Comparison of ENCODE assay signal across 8 cellular contexts in genomic region chr1:202145325-202146140, GRCh38. TPM values are rescaled to one million over a fixed set of nuclear protein-coding genes. Genes with fewer than 3 reads are reported as not detected.
DNase-seq lines count a peak whose midpoint lies in the region; ATAC-seq and TF ChIP-seq lines count a peak whose summit lies in the region.

No MANE protein-coding gene starts in this region.

- peak overlapping the region; percentile 87 to 88; a peak in 3 of 4 replicates for H3K4me3 ChIP-seq in DND-41 (ENCODE audit: low read depth in 1 of 2, low read length in 2 of 2)
- H3K4me3 ChIP-seq in astrocyte of the cerebellum (ENCODE audit: low read depth, low read length), result peak overlapping the region; percentile 86
- peak overlapping the region; percentile 81 to 99 for H3K4me3 ChIP-seq in uterus

- H3K9ac ChIP-seq in DND-41 (ENCODE audit: low read depth, low read length), result peak overlapping the region; percentile 96

- peak overlapping the region; percentile 69 for H3K27ac Mint-ChIP-seq in memory B cell

- no peaks in the 10 kb centered on the region for H3K27me3 ChIP-seq in DND-41 (ENCODE audit: insufficient read depth, low read length, poor library complexity)
- H3K27me3 ChIP-seq in uterus, result no peaks in the 10 kb centered on the region

- peaks cover 47% of the 10 kb centered on the region for H3K79me2 ChIP-seq in DND-41 (ENCODE audit: insufficient read depth, low read length)

- DNase-seq in DND-41 (peak; percentile 50), NAMALWA (ENCODE audit: low spot score) (peak; percentile 46), astrocyte of the cerebellum (ENCODE audit: low read depth) (no peak), memory B cell (ENCODE audit: low spot score in 2 of 2) (no peak), uterus (no peak), dedifferentiated amniotic fluid mesenchymal stem cell (ENCODE audit: extremely low spot score) (no peak), posterior vena cava (ENCODE audit: low spot score) (no peak)

- peak overlapping the region; percentile 79 for H3K4me3 Mint-ChIP-seq in memory B cell

- TF ChIP-seq POLR2A in uterus (IDR thresholded peaks at IDR 0.05), result no peak

- TF ChIP-seq CTCF in DND-41 (IDR thresholded peaks at IDR 0.05; ENCODE audit: borderline replicate concordance, extremely low read depth, low read length, poor library complexity, severe bottlenecking), result no peak
- no peak for TF ChIP-seq CTCF in astrocyte of the cerebellum (IDR thresholded peaks at IDR 0.05; ENCODE audit: low read depth, low read length, missing control alignments)
- TF ChIP-seq CTCF in uterus (IDR thresholded peaks at IDR 0.05), result no peak

- peaks cover under 1% of the 10 kb centered on the region for H3K36me3 Mint-ChIP-seq in memory B cell

- no peaks in the 10 kb centered on the region for H3K27me3 Mint-ChIP-seq in memory B cell

- H3K9me3 ChIP-seq in DND-41 (ENCODE audit: insufficient read depth, low read length, severe bottlenecking), result no peaks in the 10 kb centered on the region
- H3K9me3 ChIP-seq in uterus, result no peaks in the 10 kb centered on the region

- peak overlapping the region; percentile 89 for H3K4me2 ChIP-seq in DND-41 (ENCODE audit: insufficient read depth, low read length)

- peak; percentile 50 for ATAC-seq in DND-41 (ENCODE audit: insufficient read depth, low read depth)
- no peak for ATAC-seq in memory B cell (ENCODE audit: low read depth)
- ATAC-seq in GM21825 (IDR thresholded peaks at IDR 0.05; ENCODE audit: unreplicated experiment), result no peak

- peak overlapping the region; percentile 75 for H3K27ac ChIP-seq in DND-41 (ENCODE audit: low read length)
- peak overlapping the region; percentile 90 to 94 for H3K27ac ChIP-seq in uterus

- H2AFZ ChIP-seq in DND-41 (ENCODE audit: low read depth, low read length), result peak overlapping the region; percentile 85

- in situ Hi-C loops in astrocyte of the cerebellum (cut with HindIII; ENCODE audit: low sequenced_read_pairs), result no loop called here

- no peaks in the 10 kb centered on the region for H3K9me3 Mint-ChIP-seq in memory B cell

- peaks cover 14% of the 10 kb centered on the region for H3K4me1 Mint-ChIP-seq in memory B cell

- intact Hi-C loops in uterus (cut with DNase I; ENCODE audit: low total_unique reads), result no loop called here
- intact Hi-C loops in posterior vena cava (cut with DNase I), result no loop called here

- peaks cover 49% of the 10 kb centered on the region for H3K36me3 ChIP-seq in DND-41 (ENCODE audit: insufficient read depth, low read length)
- H3K36me3 ChIP-seq in uterus, result no peaks in the 10 kb centered on the region

- H3K4me1 ChIP-seq in DND-41 (ENCODE audit: insufficient read depth, low read length) (peaks cover 36% of the 10 kb centered on the region), uterus (peaks cover 0 to 10% of the 10 kb centered on the region in 2 donors)

- H4K20me1 ChIP-seq in DND-41 (ENCODE audit: insufficient read depth, low read length), result peaks cover 26% of the 10 kb centered on the region

RNA-seq across cellular contexts. Expression of gene ARL8A, which starts 1.0 kb away (rescaled TPM):
- total RNA-seq in uterus (10 to 100 TPM in 3 of 4 donors, 1 to 10 TPM in 1; 4.6 to 86.2 (median 18.7) TPM), posterior vena cava (10 to 100 TPM; 85.6 to 94.1 TPM)

RNA-seq across cellular contexts. Expression of gene PTPN7, which starts 14.9 kb away (rescaled TPM):
- total RNA-seq in uterus, result 1 to 10 TPM in 2 of 4 donors, under 1 TPM in 1, not detected in 1; 0.79 to 8.5 (median 1.8) TPM
- total RNA-seq in posterior vena cava, result 1 to 10 TPM; 1.2 to 2.2 TPM

RNA-seq across cellular contexts. Expression of gene GPR37L1, which starts 22.8 kb away (rescaled TPM):
- under 1 TPM in 2 of 4 donors, not detected in 2; 0.09 to 0.21 TPM for total RNA-seq in uterus
- total RNA-seq in posterior vena cava, result under 1 TPM in 1 of 2 donors, not detected in 1; 0.09 TPM

RNA-seq across cellular contexts. Expression of gene LGR6, which starts 48.1 kb away (rescaled TPM):
- total RNA-seq in uterus (1 to 10 TPM in 3 of 4 donors, not detected in 1; 3.5 to 7.2 (median 4.0) TPM), posterior vena cava (under 1 TPM; 0.28 to 0.43 TPM)

Comparison
In these comparisons a context has a peak if more than half of its experiments do, and no peak if none do; other contexts are left out.
1. DNase-seq: peak in DND-41 (single experiment) and NAMALWA (single experiment); none in astrocyte of the cerebellum (single experiment), memory B cell (0 of 2), uterus (0 of 2), dedifferentiated amniotic fluid mesenchymal stem cell (single experiment) and posterior vena cava (single experiment).
2. Peak in every context shown above with its lines, with median percentiles within 50 percentile points of each other: H3K4me3 ChIP-seq.